Comparison of ENCODE assay signal across 1 cellular context in the genomic region with DNA sequence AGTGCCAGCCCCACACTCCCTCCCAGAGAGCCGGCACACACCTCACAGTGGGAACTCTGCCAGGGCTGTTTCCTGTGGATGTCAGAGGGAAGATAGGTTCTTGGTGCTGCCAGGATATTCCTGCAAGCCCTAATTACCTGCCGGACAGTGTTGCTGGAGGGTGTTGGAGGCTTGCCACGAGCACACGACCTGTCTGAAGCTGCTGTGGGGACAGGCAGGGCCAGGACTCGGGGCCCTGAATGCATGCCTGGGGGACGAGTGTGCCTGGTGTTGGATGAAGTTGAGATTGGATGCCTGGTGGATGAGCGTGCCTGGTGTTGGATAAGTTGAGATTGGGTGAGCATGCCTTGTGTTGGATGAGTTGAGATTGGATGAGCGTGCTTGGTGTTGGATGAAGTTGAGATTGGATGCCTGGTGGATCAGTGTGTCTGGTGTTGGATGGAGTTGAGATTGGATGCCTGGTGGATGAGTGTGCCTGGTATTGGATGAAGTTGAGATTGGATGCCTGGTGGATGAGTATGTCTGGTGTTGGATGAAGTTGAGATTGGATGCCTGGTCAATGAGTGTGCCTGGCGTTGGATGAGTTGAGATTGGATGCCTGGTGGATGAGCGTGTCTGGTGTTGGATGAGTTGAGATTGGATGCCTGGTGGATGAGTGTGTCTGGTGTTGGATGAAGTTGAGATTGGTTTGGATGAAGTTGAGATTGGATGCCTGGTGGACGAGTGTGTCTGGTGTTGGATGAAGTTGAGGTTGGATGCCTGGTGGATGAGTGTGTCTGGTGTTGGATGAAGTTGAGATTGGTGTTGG.
TF ChIP-seq lines count a peak whose summit lies in the region.

No MANE protein-coding gene starts in this region.

TF ChIP-seq in SK-N-SH, 30 proteins besides CTCF, POLR2A, EP300 and RAD21 (continued from another document):
- TF ChIP-seq, protein P1, sequence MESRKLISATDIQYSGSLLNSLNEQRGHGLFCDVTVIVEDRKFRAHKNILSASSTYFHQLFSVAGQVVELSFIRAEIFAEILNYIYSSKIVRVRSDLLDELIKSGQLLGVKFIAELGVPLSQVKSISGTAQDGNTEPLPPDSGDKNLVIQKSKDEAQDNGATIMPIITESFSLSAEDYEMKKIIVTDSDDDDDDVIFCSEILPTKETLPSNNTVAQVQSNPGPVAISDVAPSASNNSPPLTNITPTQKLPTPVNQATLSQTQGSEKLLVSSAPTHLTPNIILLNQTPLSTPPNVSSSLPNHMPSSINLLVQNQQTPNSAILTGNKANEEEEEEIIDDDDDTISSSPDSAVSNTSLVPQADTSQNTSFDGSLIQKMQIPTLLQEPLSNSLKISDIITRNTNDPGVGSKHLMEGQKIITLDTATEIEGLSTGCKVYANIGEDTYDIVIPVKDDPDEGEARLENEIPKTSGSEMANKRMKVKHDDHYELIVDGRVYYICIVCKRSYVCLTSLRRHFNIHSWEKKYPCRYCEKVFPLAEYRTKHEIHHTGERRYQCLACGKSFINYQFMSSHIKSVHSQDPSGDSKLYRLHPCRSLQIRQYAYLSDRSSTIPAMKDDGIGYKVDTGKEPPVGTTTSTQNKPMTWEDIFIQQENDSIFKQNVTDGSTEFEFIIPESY (IDR thresholded peaks at IDR 0.05; ENCODE audit: borderline replicate concordance, low read depth) = 0 out of 2 replicates have a peak, but pooled peaks have one; percentile 76
- TF ChIP-seq FOXM1 (IDR thresholded peaks at IDR 0.05; ENCODE audit: low read depth) = no peak
- peak; percentile 54; the same call in 1 of the 2 replicates for TF ChIP-seq MAX (IDR thresholded peaks at IDR 0.05; ENCODE audit: low read depth)
- peak; percentile 91 for TF ChIP-seq TEAD4 (IDR thresholded peaks at IDR 0.05; ENCODE audit: borderline replicate concordance, insufficient read depth)
- peak; percentile 96 for TF ChIP-seq JUND (IDR thresholded peaks at IDR 0.05)
- no peak for TF ChIP-seq YY1 (IDR thresholded peaks at IDR 0.05; ENCODE audit: low read depth)
- TF ChIP-seq USF1 (IDR thresholded peaks at IDR 0.05; ENCODE audit: borderline replicate concordance, low read depth) = no peak
